4 cellular contexts compared by ENCODE assay signal in genomic region chr19:51646744-51647143, GRCh38. TPM values are rescaled to one million over a fixed set of nuclear protein-coding genes. Genes with fewer than 3 reads are reported as not detected.
"Had no signal": no experiment of that assay in that cellular context is flagged by ENCODE, and none has a peak within 500 bp of the region (broad histone marks: within the 10 kb centered on the region; RNA-seq: fewer than 3 reads in every experiment).

Gene SIGLEC14 (minus strand): TSS chr19:51646825. CDS start chr19:51646759, 66 bp downstream.

RNA-seq across cellular contexts. Expression of gene SIGLEC14, which starts in this region (rescaled TPM):
- total RNA-seq: endodermal cell, fibroblast of lung, foreskin keratinocyte, renal cortical epithelial cell had no signal
